In genomic region chr4:186104114-186104894, GRCh38 we compare ENCODE assay signal across 9 cellular contexts. TPM values are rescaled to one million over a fixed set of nuclear protein-coding genes. Genes with fewer than 3 reads are reported as not detected.
DNase-seq lines count a peak whose midpoint lies in the region; ATAC-seq and TF ChIP-seq lines count a peak whose summit lies in the region.
"Had no signal": no experiment of that assay in that cellular context is flagged by ENCODE, and none has a peak within 500 bp of the region (broad histone marks: within the 10 kb centered on the region; RNA-seq: fewer than 3 reads in every experiment).

FAM149A (plus strand) TSS chr4:186104704.

- H3K9ac ChIP-seq in OCI-LY1 (ENCODE audit: low read length), result no peak within 1 kb of the TSS

- peaks cover 5 to 14% of the 10 kb centered on the region in 2 donors for H3K36me3 Mint-ChIP-seq in activated naive CD4-positive, alpha-beta T cell treated with anti-CD3 and anti-CD28 coated beads, Interleukin-2, amount 50 U/mL, for 72 hours
- 0 out of 2 replicates have a peak, but pooled peaks cover 3% of the 10 kb centered on the region for H3K36me3 Mint-ChIP-seq in HFFc6 (ENCODE audit: low read depth)

- no peak for TF ChIP-seq POLR2A in sigmoid colon (IDR thresholded peaks at IDR 0.05)

- H3K27me3 ChIP-seq in OCI-LY1 (ENCODE audit: insufficient read depth, low read length) (peaks cover 15% of the 10 kb centered on the region), sigmoid colon (no peaks in the 10 kb centered on the region)

- H3K36me3 ChIP-seq in OCI-LY1 (ENCODE audit: insufficient read depth, low read length) (no peaks in the 10 kb centered on the region), sigmoid colon (no peaks in the 10 kb centered on the region)

- TF ChIP-seq CTCF in OCI-LY1 (IDR thresholded peaks at IDR 0.05; ENCODE audit: low read length) (no peak), sigmoid colon (IDR thresholded peaks at IDR 0.05) (no peak), HFFc6 (IDR thresholded peaks at IDR 0.05) (no peak)

- no peaks in the 10 kb centered on the region for H3K9me3 Mint-ChIP-seq in activated naive CD4-positive, alpha-beta T cell treated with anti-CD3 and anti-CD28 coated beads, Interleukin-2, amount 50 U/mL, for 72 hours
- peaks cover 4% of the 10 kb centered on the region; the same call in 1 of the 2 replicates for H3K9me3 Mint-ChIP-seq in HFFc6

- H3K9me3 ChIP-seq in OCI-LY1 (ENCODE audit: low read length), result no peaks in the 10 kb centered on the region
- no peaks in the 10 kb centered on the region for H3K9me3 ChIP-seq in sigmoid colon

- H3K4me1 ChIP-seq in OCI-LY1 (ENCODE audit: insufficient read depth, low read length, severe bottlenecking), result peaks cover 8% of the 10 kb centered on the region
- H3K4me1 ChIP-seq in sigmoid colon, result peaks cover 0 to 18% (median 15%) of the 10 kb centered on the region in 4 donors

- ATAC-seq in GM18861 (IDR thresholded peaks at IDR 0.05; ENCODE audit: unreplicated experiment) (peak; percentile 48), HG02840 (IDR thresholded peaks at IDR 0.05; ENCODE audit: low FRiP score, unreplicated experiment) (peak; percentile 70)
- peak; percentile 62 to 88 for ATAC-seq in activated naive CD4-positive, alpha-beta T cell treated with anti-CD3 and anti-CD28 coated beads, Interleukin-2, amount 50 U/mL, for 72 hours

- no peaks in the 10 kb centered on the region for H3K9me2 ChIP-seq in OCI-LY1 (ENCODE audit: low read depth, low read length)

- DNase-seq in activated naive CD4-positive, alpha-beta T cell treated with anti-CD3 and anti-CD28 coated beads, Interleukin-2, amount 50 U/mL, for 72 hours (ENCODE audit: low spot score in 2 of 2), result peak in 1 of 2 donors; percentile 51
- DNase-seq in sigmoid colon (peak; percentile 81), NK-92 (lab: John Stamatoyannopoulos, UW; ENCODE audit: unreplicated experiment) (no peak), HFFc6 (no peak)

- peaks cover 22% of the 10 kb centered on the region for H3K27me3 Mint-ChIP-seq in HFFc6 (ENCODE audit: insufficient read depth)

- peak within 1 kb of the TSS; percentile 67 for H3K4me2 ChIP-seq in OCI-LY1 (ENCODE audit: low read length)

- H3K4me3 ChIP-seq in OCI-LY1 (ENCODE audit: low read depth, low read length, poor library complexity, severe bottlenecking) (peak within 1 kb of the TSS; percentile 54), iPS-11a (ENCODE audit: low read depth, low read length) (peak within 1 kb of the TSS; percentile 28), sigmoid colon (peak within 1 kb of the TSS; percentile 55 to 85 (median 72))
- H3K4me3 ChIP-seq: SK-N-MC had no signal

- H4K20me1 ChIP-seq in OCI-LY1 (ENCODE audit: insufficient read depth, low read length), result no peaks in the 10 kb centered on the region

- no peak for TF ChIP-seq EP300 in sigmoid colon (IDR thresholded peaks at IDR 0.05)

- H2AFZ ChIP-seq in OCI-LY1 (ENCODE audit: low read length), result no peak within 1 kb of the TSS

- H3F3A ChIP-seq in OCI-LY1 (ENCODE audit: insufficient read depth, low read length), result no peaks in the 10 kb centered on the region

- H3K79me2 ChIP-seq in OCI-LY1 (ENCODE audit: insufficient read depth, low read length), result no peaks in the 10 kb centered on the region

- peak within 1 kb of the TSS in 1 of 2 donors; percentile 55 for H3K27ac Mint-ChIP-seq in activated naive CD4-positive, alpha-beta T cell treated with anti-CD3 and anti-CD28 coated beads, Interleukin-2, amount 50 U/mL, for 72 hours
- no peak within 1 kb of the TSS for H3K27ac Mint-ChIP-seq in HFFc6

- intact Hi-C loops in sigmoid colon (cut with DNase I), result loop anchor here (2.0 to 5.0 kb wide), 2 partner anchors 36 to 38 kb away; partner anchors contain the start of gene TLR3

- no peaks in the 10 kb centered on the region for H3K4me1 Mint-ChIP-seq in HFFc6 (ENCODE audit: low read depth)

- WGBS in sigmoid colon, 2 donors, result 3 to 13% methylated on average over 58 of the region's 58 CpGs

- H3K27ac ChIP-seq in OCI-LY1 (ENCODE audit: low read depth, low read length, poor library complexity, severe bottlenecking), result no peak within 1 kb of the TSS
- peak within 1 kb of the TSS; percentile 53 to 72 (median 67) for H3K27ac ChIP-seq in sigmoid colon
- H3K27ac ChIP-seq: SK-N-MC had no signal

- no peak within 1 kb of the TSS for H3K4me3 Mint-ChIP-seq in HFFc6

RNA-seq across cellular contexts. Expression of gene FAM149A, which starts in this region (rescaled TPM):
- 1 to 10 TPM in 1 of 2 donors, under 1 TPM in 1; 0.97 to 5.1 TPM for total RNA-seq in activated naive CD4-positive, alpha-beta T cell treated with anti-CD3 and anti-CD28 coated beads, Interleukin-2, amount 50 U/mL, for 72 hours
- total RNA-seq in sigmoid colon, result 10 to 100 TPM; 14.6 to 26.0 (median 21.0) TPM
- 1 to 10 TPM; 2.8 to 8.4 (median 4.6) TPM for polyA plus RNA-seq in sigmoid colon
- total RNA-seq in HFFc6 (2021; fragmentation: NEBNext Ultra II Directional; extraction: Animal tissue kit (Norgen Biotek cat#: 25700)), result not detected
